In the genomic region with DNA sequence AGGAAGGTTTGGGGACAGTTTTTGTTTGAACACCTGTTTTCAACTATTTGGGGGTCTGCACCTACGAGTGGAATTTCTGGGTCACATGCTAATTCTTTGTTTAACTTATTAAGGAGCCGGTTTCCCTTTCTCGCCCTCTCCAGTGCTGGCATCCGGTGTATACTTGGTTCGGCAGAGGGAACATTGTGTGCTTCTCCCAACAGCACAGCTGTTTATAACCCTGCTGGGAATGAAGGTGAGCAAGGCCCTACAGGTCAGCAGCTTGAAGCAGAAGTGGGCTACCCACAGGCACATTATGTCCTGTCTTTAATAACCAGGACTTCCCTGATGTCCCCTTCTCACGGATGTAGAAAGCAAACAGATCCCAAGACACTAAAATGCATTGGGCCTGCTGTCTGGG, we compare ENCODE assay signal across 16 cellular contexts.
DNase-seq lines count a peak whose midpoint lies in the region; ATAC-seq and TF ChIP-seq lines count a peak whose summit lies in the region.
"Had no signal": no experiment of that assay in that cellular context is flagged by ENCODE, and none has a peak within 500 bp of the region (broad histone marks: within the 10 kb centered on the region; RNA-seq: fewer than 3 reads in every experiment).

No MANE protein-coding gene starts in this region.

- WGBS in hepatocyte (ENCODE audit: low lambda C conversion rate, missing lambda C conversion rate): 84% methylated on average over 6 of the region's 6 CpGs
- 58 to 71% (median 66%) methylated on average over 6 of the region's 6 CpGs for WGBS in stomach, 5 donors

- ATAC-seq in left colon (no peak), HG03039 (IDR thresholded peaks at IDR 0.05; ENCODE audit: unreplicated experiment) (no peak), GM18873 (IDR thresholded peaks at IDR 0.05; ENCODE audit: low FRiP score, unreplicated experiment) (no peak)
- ATAC-seq: Panc1 had no signal

- no peaks in the 10 kb centered on the region for H3K27me3 ChIP-seq in hepatocyte
- no peaks in the 10 kb centered on the region for H3K27me3 ChIP-seq in stomach
- H3K27me3 ChIP-seq: brain microvascular endothelial cell, neutrophil had no signal

- H3K4me3 Mint-ChIP-seq in activated CD4-positive, alpha-beta memory T cell treated with anti-CD3 and anti-CD28 coated beads for 36 hours: no peak overlapping the region
- no peak overlapping the region for H3K4me3 Mint-ChIP-seq in activated CD4-positive, alpha-beta memory T cell treated with anti-CD3 and anti-CD28 coated beads, Interleukin-2, amount 10 ng/mL, durations not matched to agents 7 days and 5 days
- peak overlapping the region; percentile 15 for H3K4me3 Mint-ChIP-seq in activated T-helper 1 cell treated with anti-CD3 and anti-CD28 coated beads, Interleukin-12 subunit alpha, Interleukin-12 subunit beta, Interleukin-2, Interleukin-4 antibody, amounts not matched to agents 30 ng/mL and 10 ng/mL and 1 ng/mL, durations not matched to agents 14 hours and 24 hours and 36 hours
- H3K4me3 Mint-ChIP-seq: activated B cell treated with CpG ODN at 0.5 μM for 24 hours, H9 had no signal

- H2AFZ ChIP-seq in hepatocyte: no peak overlapping the region

- no peak overlapping the region for H3K4me2 ChIP-seq in hepatocyte

- H3K4me3 ChIP-seq in hepatocyte (no peak overlapping the region), stomach (no peak overlapping the region)

- H3K27ac ChIP-seq in hepatocyte (peak overlapping the region; percentile 21), stomach (peak overlapping the region in 4 of 5 donors; percentile 20 to 63 (median 38))
- H3K27ac ChIP-seq: neutrophil had no signal

- H3K36me3 ChIP-seq in hepatocyte (replicated peaks; ENCODE audit: insufficient read depth, low read depth): no peaks in the 10 kb centered on the region
- H3K36me3 ChIP-seq in stomach: no peaks in the 10 kb centered on the region
- H3K36me3 ChIP-seq: brain microvascular endothelial cell, neutrophil had no signal

- H3K9me3 Mint-ChIP-seq in activated CD4-positive, alpha-beta memory T cell treated with anti-CD3 and anti-CD28 coated beads for 36 hours: peaks cover 4% of the 10 kb centered on the region
- H3K9me3 Mint-ChIP-seq in activated CD4-positive, alpha-beta memory T cell treated with anti-CD3 and anti-CD28 coated beads, Interleukin-2, amount 10 ng/mL, durations not matched to agents 7 days and 5 days: peaks cover 8% of the 10 kb centered on the region
- H3K9me3 Mint-ChIP-seq in activated T-helper 1 cell treated with anti-CD3 and anti-CD28 coated beads, Interleukin-12 subunit alpha, Interleukin-12 subunit beta, Interleukin-2, Interleukin-4 antibody, amounts not matched to agents 30 ng/mL and 10 ng/mL and 1 ng/mL, durations not matched to agents 14 hours and 24 hours and 36 hours: peaks cover 6% of the 10 kb centered on the region
- H3K9me3 Mint-ChIP-seq: activated B cell treated with CpG ODN at 0.5 μM for 24 hours, H9 had no signal

- peak; percentile 74 for TF ChIP-seq EP300 in stomach (IDR thresholded peaks at IDR 0.05)

- H3K4me1 ChIP-seq in hepatocyte (ENCODE audit: insufficient read depth): peaks cover 20% of the 10 kb centered on the region
- peaks cover 0 to 18% (median 7%) of the 10 kb centered on the region in 4 donors for H3K4me1 ChIP-seq in stomach

- no peaks in the 10 kb centered on the region for H3K27me3 Mint-ChIP-seq in activated CD4-positive, alpha-beta memory T cell treated with anti-CD3 and anti-CD28 coated beads for 36 hours
- H3K27me3 Mint-ChIP-seq in activated CD4-positive, alpha-beta memory T cell treated with anti-CD3 and anti-CD28 coated beads, Interleukin-2, amount 10 ng/mL, durations not matched to agents 7 days and 5 days: no peaks in the 10 kb centered on the region
- no peaks in the 10 kb centered on the region for H3K27me3 Mint-ChIP-seq in activated T-helper 1 cell treated with anti-CD3 and anti-CD28 coated beads, Interleukin-12 subunit alpha, Interleukin-12 subunit beta, Interleukin-2, Interleukin-4 antibody, amounts not matched to agents 30 ng/mL and 10 ng/mL and 1 ng/mL, durations not matched to agents 14 hours and 24 hours and 36 hours (ENCODE audit: insufficient read depth)

- POLR2A ChIA-PET in activated CD4-positive, alpha-beta memory T cell treated with anti-CD3 and anti-CD28 coated beads for 36 hours (lab: Charles Lee): no interaction called here
- POLR2A ChIA-PET in activated CD4-positive, alpha-beta memory T cell treated with anti-CD3 and anti-CD28 coated beads, Interleukin-2, amount 10 ng/mL, durations not matched to agents 7 days and 5 days (lab: Charles Lee): no interaction called here

- no peak for TF ChIP-seq CTCF in hepatocyte (IDR thresholded peaks at IDR 0.05; ENCODE audit: poor library complexity)
- TF ChIP-seq CTCF in stomach (IDR thresholded peaks at IDR 0.05): no peak

- DNase-seq in activated CD4-positive, alpha-beta memory T cell treated with anti-CD3 and anti-CD28 coated beads for 36 hours: no peak
- no peak for DNase-seq in activated CD4-positive, alpha-beta memory T cell treated with anti-CD3 and anti-CD28 coated beads, Interleukin-2, amount 10 ng/mL, durations not matched to agents 7 days and 5 days
- DNase-seq in activated T-helper 1 cell treated with anti-CD3 and anti-CD28 coated beads, Interleukin-12 subunit alpha, Interleukin-12 subunit beta, Interleukin-2, Interleukin-4 antibody, amounts not matched to agents 30 ng/mL and 10 ng/mL and 1 ng/mL, durations not matched to agents 14 hours and 24 hours and 36 hours (ENCODE audit: low spot score): no peak
- DNase-seq in hepatocyte (ENCODE audit: low spot score) (no peak), stomach (no peak), left colon (no peak)
- DNase-seq: activated B cell treated with CpG ODN at 0.5 μM for 24 hours, H9, mesendoderm, NCI-H2081 treated with DMSO at 0.1 percent for 48 hours, NCI-H748 treated with DMSO at 0.1 percent for 48 hours had no signal

- peaks cover 31% of the 10 kb centered on the region for H3K4me1 Mint-ChIP-seq in activated CD4-positive, alpha-beta memory T cell treated with anti-CD3 and anti-CD28 coated beads for 36 hours (ENCODE audit: low read depth)
- H3K4me1 Mint-ChIP-seq in activated CD4-positive, alpha-beta memory T cell treated with anti-CD3 and anti-CD28 coated beads, Interleukin-2, amount 10 ng/mL, durations not matched to agents 7 days and 5 days: peaks cover 23% of the 10 kb centered on the region
- H3K4me1 Mint-ChIP-seq in activated T-helper 1 cell treated with anti-CD3 and anti-CD28 coated beads, Interleukin-12 subunit alpha, Interleukin-12 subunit beta, Interleukin-2, Interleukin-4 antibody, amounts not matched to agents 30 ng/mL and 10 ng/mL and 1 ng/mL, durations not matched to agents 14 hours and 24 hours and 36 hours (ENCODE audit: low read depth): peaks cover 54% of the 10 kb centered on the region
- H3K4me1 Mint-ChIP-seq: activated B cell treated with CpG ODN at 0.5 μM for 24 hours had no signal

- CTCF ChIA-PET in activated CD4-positive, alpha-beta memory T cell treated with anti-CD3 and anti-CD28 coated beads for 36 hours (lab: Charles Lee): no interaction called here
- CTCF ChIA-PET in activated CD4-positive, alpha-beta memory T cell treated with anti-CD3 and anti-CD28 coated beads, Interleukin-2, amount 10 ng/mL, durations not matched to agents 7 days and 5 days (lab: Charles Lee): no interaction called here

- H3K79me2 ChIP-seq in hepatocyte: no peaks in the 10 kb centered on the region

- TF ChIP-seq POLR2A in stomach (IDR thresholded peaks at IDR 0.05): no peak

- peak overlapping the region; percentile 64 for H3K27ac Mint-ChIP-seq in activated CD4-positive, alpha-beta memory T cell treated with anti-CD3 and anti-CD28 coated beads for 36 hours
- no peak overlapping the region for H3K27ac Mint-ChIP-seq in activated CD4-positive, alpha-beta memory T cell treated with anti-CD3 and anti-CD28 coated beads, Interleukin-2, amount 10 ng/mL, durations not matched to agents 7 days and 5 days
- H3K27ac Mint-ChIP-seq in activated T-helper 1 cell treated with anti-CD3 and anti-CD28 coated beads, Interleukin-12 subunit alpha, Interleukin-12 subunit beta, Interleukin-2, Interleukin-4 antibody, amounts not matched to agents 30 ng/mL and 10 ng/mL and 1 ng/mL, durations not matched to agents 14 hours and 24 hours and 36 hours: peak overlapping the region; percentile 84
- H3K27ac Mint-ChIP-seq: activated B cell treated with CpG ODN at 0.5 μM for 24 hours, H9 had no signal

- intact Hi-C loops in activated CD4-positive, alpha-beta memory T cell treated with anti-CD3 and anti-CD28 coated beads for 36 hours (cut with micrococcal nuclease): no loop called here
- intact Hi-C loops in activated T-helper 1 cell treated with anti-CD3 and anti-CD28 coated beads, Interleukin-12 subunit alpha, Interleukin-12 subunit beta, Interleukin-2, Interleukin-4 antibody, amounts not matched to agents 30 ng/mL and 10 ng/mL and 1 ng/mL, durations not matched to agents 14 hours and 24 hours and 36 hours (cut with micrococcal nuclease): no loop called here
- intact Hi-C loops in stomach (cut with DNase I; ENCODE audit: low total_unique reads) (no loop called here), left colon (cut with DNase I, micrococcal nuclease) (no loop called here)

- H3K9me2 ChIP-seq in hepatocyte (replicated peaks; ENCODE audit: insufficient read depth): no peaks in the 10 kb centered on the region

- peaks cover 2% of the 10 kb centered on the region for H3K36me3 Mint-ChIP-seq in activated CD4-positive, alpha-beta memory T cell treated with anti-CD3 and anti-CD28 coated beads for 36 hours
- no peaks in the 10 kb centered on the region for H3K36me3 Mint-ChIP-seq in activated CD4-positive, alpha-beta memory T cell treated with anti-CD3 and anti-CD28 coated beads, Interleukin-2, amount 10 ng/mL, durations not matched to agents 7 days and 5 days (ENCODE audit: low read depth)
- H3K36me3 Mint-ChIP-seq in activated T-helper 1 cell treated with anti-CD3 and anti-CD28 coated beads, Interleukin-12 subunit alpha, Interleukin-12 subunit beta, Interleukin-2, Interleukin-4 antibody, amounts not matched to agents 30 ng/mL and 10 ng/mL and 1 ng/mL, durations not matched to agents 14 hours and 24 hours and 36 hours (ENCODE audit: low read depth): peaks cover 7% of the 10 kb centered on the region

- H3K9me3 ChIP-seq in hepatocyte (ENCODE audit: low read depth): no peaks in the 10 kb centered on the region
- no peaks in the 10 kb centered on the region for H3K9me3 ChIP-seq in stomach
- H3K9me3 ChIP-seq: neutrophil had no signal

- no peaks in the 10 kb centered on the region for H4K20me1 ChIP-seq in hepatocyte (ENCODE audit: insufficient read depth, poor library complexity, severe bottlenecking)
